ENCODE assay signal across 8 cellular contexts in genomic region chr11:46347637-46348311, GRCh38. TPM values are rescaled to one million over a fixed set of nuclear protein-coding genes. Genes with fewer than 3 reads are reported as not detected.
DNase-seq lines count a peak whose midpoint lies in the region; ATAC-seq and TF ChIP-seq lines count a peak whose summit lies in the region.

No MANE protein-coding gene starts in this region.

- H3K9me3 ChIP-seq in KOPT-K1 (ENCODE audit: insufficient read depth, low read length, poor library complexity, severe bottlenecking) (no peaks in the 10 kb centered on the region), left lung (no peaks in the 10 kb centered on the region)

- H3K27ac ChIP-seq in KOPT-K1 (ENCODE audit: low read depth, low read length, poor library complexity, severe bottlenecking): peak overlapping the region; percentile 67
- peak overlapping the region in 1 of 2 donors; percentile 69 for H3K27ac ChIP-seq in left lung
- peak overlapping the region; percentile 77 for H3K27ac ChIP-seq in temporal lobe (ENCODE audit: low read depth, low read length)

- no peaks in the 10 kb centered on the region for H3K27me3 ChIP-seq in left lung

- peaks cover 17% of the 10 kb centered on the region for H3K36me3 ChIP-seq in KOPT-K1 (ENCODE audit: insufficient read depth, low read length)
- no peaks in the 10 kb centered on the region for H3K36me3 ChIP-seq in left lung

- in situ Hi-C loops in astrocyte of the spinal cord (cut with HindIII; ENCODE audit: low sequenced_read_pairs): no loop called here

- DNase-seq in astrocyte of the spinal cord (ENCODE audit: low read depth, low spot score) (no peak), left lung (peak in 1 of 2 donors; percentile 87), NOMO-1 treated with dmso at 0.1 percent for 144 hours (lab: John Stamatoyannopoulos, UW; ENCODE audit: unreplicated experiment) (no peak), NOMO-1 (lab: John Stamatoyannopoulos, UW; ENCODE audit: unreplicated experiment in 2 of 2) (no peak), NCI-H2107 (lab: John Stamatoyannopoulos, UW) (no peak)

- intact Hi-C loops in left lung (cut with DNase I): no loop called here

- ATAC-seq in GM18505 (IDR thresholded peaks at IDR 0.05; ENCODE audit: unreplicated experiment) (peak; percentile 2), left lung (no peak)

- TF ChIP-seq CTCF in astrocyte of the spinal cord (IDR thresholded peaks at IDR 0.05; ENCODE audit: low read depth, low read length): no peak
- no peak for TF ChIP-seq CTCF in left lung (IDR thresholded peaks at IDR 0.05)

- H3K4me1 ChIP-seq in left lung: peaks cover 17 to 93% of the 10 kb centered on the region in 2 donors

- H3K4me3 ChIP-seq in astrocyte of the spinal cord (ENCODE audit: low read depth, low read length) (peak overlapping the region; percentile 82), left lung (peak overlapping the region; percentile 80 to 88)

- no peak for TF ChIP-seq POLR2A in GM18505 (IDR thresholded peaks at IDR 0.05; ENCODE audit: borderline replicate concordance, extremely low read depth, insufficient read depth, insufficient read length)

RNA-seq across cellular contexts. Expression of gene DGKZ, which starts 0.5 kb away (rescaled TPM):
- total RNA-seq in left lung (10 to 100 TPM; 40.5 to 65.1 TPM), temporal lobe (33.7 TPM)

RNA-seq across cellular contexts. Expression of gene MDK, which starts 33.7 kb away (rescaled TPM):
- total RNA-seq in left lung (100 to 1,000 TPM in 1 of 2 donors, 10 to 100 TPM in 1; 15.4 to 121 TPM), temporal lobe (38.1 TPM)

RNA-seq across cellular contexts. Expression of gene CHRM4, which starts 43.8 kb away (rescaled TPM):
- total RNA-seq in left lung: not detected
- total RNA-seq in temporal lobe: 1.2 TPM
